ENCODE assay signal across 8 cellular contexts in genomic region chr15:33086500-33087141, GRCh38.
DNase-seq lines count a peak whose midpoint lies in the region; ATAC-seq and TF ChIP-seq lines count a peak whose summit lies in the region.

No MANE protein-coding gene starts in this region.

- H4K20me1 ChIP-seq in DOHH2 (ENCODE audit: control insufficient read depth, insufficient read depth, low read depth, low read length), result no peaks in the 10 kb centered on the region

- DNase-seq in HT1080 (ENCODE audit: low read depth) (peak; percentile 65), SKM-1 (lab: John Stamatoyannopoulos, UW; ENCODE audit: unreplicated experiment) (peak; percentile 54), fibroblast of the conjunctiva (ENCODE audit: low read depth) (peak; percentile 60), sciatic nerve (ENCODE audit: low spot score) (no peak), glutamatergic neuron (no peak)

- H3K4me3 ChIP-seq in DOHH2 (ENCODE audit: low read length), result no peak overlapping the region

- H3K27me3 Mint-ChIP-seq in glutamatergic neuron (ENCODE audit: unreplicated experiment), result no peaks in the 10 kb centered on the region
- no peaks in the 10 kb centered on the region for H3K27me3 Mint-ChIP-seq in stimulated activated memory B cell treated with anti-CD40 and anti-IgM and Interleukin-4, amounts not matched to agents 10 μg/mL and 1 μg/mL and 100 μg/mL, for 72 hours

- no peaks in the 10 kb centered on the region for H3K9me3 ChIP-seq in DOHH2 (ENCODE audit: control insufficient read depth, insufficient read depth, low read length)

- H3K4me1 Mint-ChIP-seq in glutamatergic neuron (ENCODE audit: low read depth, unreplicated experiment), result no peaks in the 10 kb centered on the region
- no peaks in the 10 kb centered on the region for H3K4me1 Mint-ChIP-seq in stimulated activated memory B cell treated with anti-CD40 and anti-IgM and Interleukin-4, amounts not matched to agents 10 μg/mL and 1 μg/mL and 100 μg/mL, for 72 hours

- no peaks in the 10 kb centered on the region for H3K79me2 ChIP-seq in DOHH2 (ENCODE audit: control insufficient read depth, low read length)

- H3K4me1 ChIP-seq in DOHH2 (ENCODE audit: control insufficient read depth, low read length), result no peaks in the 10 kb centered on the region

- intact Hi-C loops in sciatic nerve (cut with DNase I), result no loop called here

- H3K4me3 Mint-ChIP-seq in glutamatergic neuron (ENCODE audit: unreplicated experiment), result no peak overlapping the region
- H3K4me3 Mint-ChIP-seq in stimulated activated memory B cell treated with anti-CD40 and anti-IgM and Interleukin-4, amounts not matched to agents 10 μg/mL and 1 μg/mL and 100 μg/mL, for 72 hours, result no peak overlapping the region

- no peaks in the 10 kb centered on the region for H3K9me3 Mint-ChIP-seq in glutamatergic neuron (ENCODE audit: unreplicated experiment)
- no peaks in the 10 kb centered on the region for H3K9me3 Mint-ChIP-seq in stimulated activated memory B cell treated with anti-CD40 and anti-IgM and Interleukin-4, amounts not matched to agents 10 μg/mL and 1 μg/mL and 100 μg/mL, for 72 hours

- no peak overlapping the region for H3K27ac ChIP-seq in DOHH2 (ENCODE audit: low read depth, low read length)

- H3K36me3 ChIP-seq in DOHH2 (ENCODE audit: control insufficient read depth, low read length), result no peaks in the 10 kb centered on the region

- no peak overlapping the region for H3K27ac Mint-ChIP-seq in glutamatergic neuron (ENCODE audit: unreplicated experiment)
- H3K27ac Mint-ChIP-seq in stimulated activated memory B cell treated with anti-CD40 and anti-IgM and Interleukin-4, amounts not matched to agents 10 μg/mL and 1 μg/mL and 100 μg/mL, for 72 hours, result no peak overlapping the region

- H3K9me2 ChIP-seq in DOHH2 (replicated peaks; ENCODE audit: control insufficient read depth, low read length), result no peaks in the 10 kb centered on the region

- H3K4me2 ChIP-seq in DOHH2 (ENCODE audit: low read length), result no peak overlapping the region

- TF ChIP-seq CTCF in DOHH2 (IDR thresholded peaks at IDR 0.05; ENCODE audit: low read depth, low read length, poor library complexity, severe bottlenecking) (peak; percentile 54), glutamatergic neuron (IDR thresholded peaks at IDR 0.05; ENCODE audit: partially characterized antibody, unreplicated experiment) (no peak)

- ATAC-seq in sciatic nerve (peak; percentile 56), GM21619 (IDR thresholded peaks at IDR 0.05; ENCODE audit: unreplicated experiment) (no peak)
- no peak for ATAC-seq in stimulated activated memory B cell treated with anti-CD40 and anti-IgM and Interleukin-4, amounts not matched to agents 10 μg/mL and 1 μg/mL and 100 μg/mL, for 72 hours

- no peaks in the 10 kb centered on the region for H3F3A ChIP-seq in DOHH2 (ENCODE audit: control insufficient read depth, insufficient read depth)

- peaks cover 6% of the 10 kb centered on the region; the same call in 1 of the 2 replicates for H3K27me3 ChIP-seq in DOHH2 (ENCODE audit: control insufficient read depth, low read length)

- no peaks in the 10 kb centered on the region for H3K36me3 Mint-ChIP-seq in glutamatergic neuron (ENCODE audit: unreplicated experiment)
- H3K36me3 Mint-ChIP-seq in stimulated activated memory B cell treated with anti-CD40 and anti-IgM and Interleukin-4, amounts not matched to agents 10 μg/mL and 1 μg/mL and 100 μg/mL, for 72 hours, result no peaks in the 10 kb centered on the region

Comparison
In these comparisons a context has a peak if more than half of its experiments do, and no peak if none do; other contexts are left out.
1. DNase-seq: peak in HT1080 (single experiment), SKM-1 (single experiment) and fibroblast of the conjunctiva (single experiment); none in sciatic nerve (single experiment) and glutamatergic neuron (single experiment).